ENCODE assay signal across 27 cellular contexts in the genomic region with DNA sequence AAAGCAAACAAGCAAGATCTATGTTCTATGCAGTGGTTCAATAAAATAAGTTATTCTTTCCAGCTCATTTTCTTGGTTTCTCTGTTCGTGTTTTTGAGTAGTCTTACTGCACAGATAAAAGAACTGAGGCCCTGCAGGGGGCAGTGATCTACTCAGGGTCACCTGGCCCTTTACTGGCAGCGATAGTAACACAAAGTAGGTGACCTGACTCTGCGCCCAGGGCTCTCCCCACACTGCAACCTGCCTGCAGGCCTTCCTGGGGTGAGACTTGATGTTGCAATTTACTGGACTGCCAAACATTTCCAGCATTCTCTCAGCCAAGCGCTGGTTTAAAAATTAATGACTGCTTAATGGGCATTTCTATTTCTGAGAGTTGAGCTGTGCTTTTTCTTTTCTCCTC.
"Had no signal": no experiment of that assay in that cellular context is flagged by ENCODE, and none has a peak within 500 bp of the region (broad histone marks: within the 10 kb centered on the region; RNA-seq: fewer than 3 reads in every experiment).

No MANE protein-coding gene starts in this region.

- H3K4me1 Mint-ChIP-seq: activated CD4-positive, alpha-beta T cell treated with anti-CD3 and anti-CD28 coated beads, Interleukin-2, amount 10 ng/mL, durations not matched to agents 7 days and 5 days; activated CD8-positive, alpha-beta memory T cell treated with anti-CD3 and anti-CD28 coated beads, Interleukin-2, amount 10 ng/mL, durations not matched to agents 7 days and 5 days had no signal

- H3K36me3 Mint-ChIP-seq: activated CD8-positive, alpha-beta memory T cell treated with anti-CD3 and anti-CD28 coated beads, Interleukin-2, amount 10 ng/mL, durations not matched to agents 7 days and 5 days; naive thymus-derived CD4-positive, alpha-beta T cell had no signal

- FAIRE-seq: colon, endothelial cell of umbilical vein, frontal cortex had no signal

- ATAC-seq: activated CD8-positive, alpha-beta memory T cell treated with anti-CD3 and anti-CD28 coated beads, Interleukin-2, amount 10 ng/mL, durations not matched to agents 7 days and 5 days; activated CD8-positive, alpha-beta T cell treated with anti-CD3 and anti-CD28 coated beads for 36 hours; activated naive CD4-positive, alpha-beta T cell treated with anti-CD3 and anti-CD28 coated beads, Interleukin-2, amount 50 U/mL, for 72 hours; naive thymus-derived CD4-positive, alpha-beta T cell had no signal

- H3K9me3 ChIP-seq: esophagus muscularis mucosa, right atrium auricular region, thoracic aorta had no signal

- H3K36me3 ChIP-seq: brain microvascular endothelial cell, esophagus muscularis mucosa, neural progenitor cell, right atrium auricular region, thoracic aorta had no signal

- H3K27me3 Mint-ChIP-seq: activated CD4-positive, alpha-beta T cell treated with anti-CD3 and anti-CD28 coated beads, Interleukin-2, amount 10 ng/mL, durations not matched to agents 7 days and 5 days; activated CD8-positive, alpha-beta T cell treated with anti-CD3 and anti-CD28 coated beads for 36 hours; progenitor cell of endocrine pancreas; type B pancreatic cell had no signal

- DNase-seq: activated CD4-positive, alpha-beta T cell treated with anti-CD3 and anti-CD28 coated beads, Interleukin-2, amount 10 ng/mL, durations not matched to agents 7 days and 5 days; activated CD4-positive, CD25-positive, alpha-beta regulatory T cell treated with anti-CD3 and anti-CD28 coated beads, Interleukin-2, amount 50 U/mL, for 72 hours; activated CD8-positive, alpha-beta memory T cell treated with anti-CD3 and anti-CD28 coated beads, Interleukin-2, amount 10 ng/mL, durations not matched to agents 7 days and 5 days; activated CD8-positive, alpha-beta T cell treated with anti-CD3 and anti-CD28 coated beads for 36 hours; activated T-cell treated with anti-CD3 and anti-CD28 coated beads for 4 hours; aorta; brain microvascular endothelial cell; central memory CD4-positive, alpha-beta T cell; effector memory CD4-positive, alpha-beta T cell; glutamatergic neuron; hippocampal formation; naive thymus-derived CD4-positive, alpha-beta T cell; stimulated activated CD4-positive, alpha-beta T cell treated with anti-CD3 and anti-CD28 coated beads, Interleukin-4, amount 100 ng/mL, for 24 hours; stimulated activated naive CD4-positive, alpha-beta T cell treated with Interleukin-2 at 50 U/mL for 16 hours had no signal

- H3K4me3 ChIP-seq: esophagus muscularis mucosa, lung, neural progenitor cell, right atrium auricular region, thoracic aorta had no signal

- H3K4me1 ChIP-seq: right atrium auricular region had no signal

- H2AFZ ChIP-seq: neural progenitor cell had no signal

- H3K9ac ChIP-seq: neural progenitor cell had no signal

- H3K27me3 ChIP-seq: brain microvascular endothelial cell, esophagus muscularis mucosa, neural progenitor cell, right atrium auricular region had no signal

- H3K27ac ChIP-seq: brain microvascular endothelial cell, esophagus muscularis mucosa, neural progenitor cell, right atrium auricular region, thoracic aorta, VCaP had no signal

- H3K9me3 Mint-ChIP-seq: activated CD4-positive, alpha-beta T cell treated with anti-CD3 and anti-CD28 coated beads, Interleukin-2, amount 10 ng/mL, durations not matched to agents 7 days and 5 days; activated CD8-positive, alpha-beta T cell treated with anti-CD3 and anti-CD28 coated beads for 36 hours; T-helper 2 cell treated with Interferon-gamma antibody and Interleukin-4, amounts not matched to agents 5 μg/mL and 100 μg/mL, for 36 hours; type B pancreatic cell had no signal

- H3K27ac Mint-ChIP-seq: activated CD4-positive, alpha-beta T cell treated with anti-CD3 and anti-CD28 coated beads, Interleukin-2, amount 10 ng/mL, durations not matched to agents 7 days and 5 days; activated CD8-positive, alpha-beta memory T cell treated with anti-CD3 and anti-CD28 coated beads, Interleukin-2, amount 10 ng/mL, durations not matched to agents 7 days and 5 days; activated CD8-positive, alpha-beta T cell treated with anti-CD3 and anti-CD28 coated beads for 36 hours; activated naive CD4-positive, alpha-beta T cell treated with anti-CD3 and anti-CD28 coated beads, Interleukin-2, amount 50 U/mL, for 72 hours; naive thymus-derived CD4-positive, alpha-beta T cell; neural progenitor cell; progenitor cell of endocrine pancreas; T-helper 2 cell treated with Interferon-gamma antibody and Interleukin-4, amounts not matched to agents 5 μg/mL and 100 μg/mL, for 36 hours; type B pancreatic cell had no signal

- H3K4me3 Mint-ChIP-seq: activated CD4-positive, alpha-beta T cell treated with anti-CD3 and anti-CD28 coated beads, Interleukin-2, amount 10 ng/mL, durations not matched to agents 7 days and 5 days; activated CD8-positive, alpha-beta memory T cell treated with anti-CD3 and anti-CD28 coated beads, Interleukin-2, amount 10 ng/mL, durations not matched to agents 7 days and 5 days; activated CD8-positive, alpha-beta T cell treated with anti-CD3 and anti-CD28 coated beads for 36 hours; naive thymus-derived CD4-positive, alpha-beta T cell; neural progenitor cell; T-helper 2 cell treated with Interferon-gamma antibody and Interleukin-4, amounts not matched to agents 5 μg/mL and 100 μg/mL, for 36 hours; type B pancreatic cell had no signal

- H3K4me2 ChIP-seq: neural progenitor cell had no signal
